19 cellular contexts compared by ENCODE assay signal in the genomic region with DNA sequence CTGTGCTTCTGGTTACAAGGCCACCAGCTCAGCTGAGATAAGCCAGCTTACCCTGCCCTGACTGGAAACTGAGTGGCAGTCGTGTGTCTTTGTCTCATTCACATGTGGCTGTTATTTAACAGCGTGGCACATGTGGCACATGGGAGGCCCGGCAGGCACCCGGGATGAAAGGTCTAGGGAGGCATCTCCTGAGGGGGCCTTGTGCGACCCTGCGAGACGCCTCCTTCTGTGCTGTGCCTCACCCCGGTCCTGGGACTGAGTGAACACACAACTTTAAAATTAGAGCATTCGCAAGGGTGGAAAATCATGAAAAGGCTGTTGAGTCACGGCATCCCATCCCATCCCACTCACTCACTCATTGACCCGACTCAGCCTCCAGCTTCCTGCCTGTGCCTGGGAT. TPM values are rescaled to one million over a fixed set of nuclear protein-coding genes. Genes with fewer than 3 reads are reported as not detected.
DNase-seq lines count a peak whose midpoint lies in the region; ATAC-seq and TF ChIP-seq lines count a peak whose summit lies in the region.
"Had no signal": no experiment of that assay in that cellular context is flagged by ENCODE, and none has a peak within 500 bp of the region (broad histone marks: within the 10 kb centered on the region; RNA-seq: fewer than 3 reads in every experiment).

No MANE protein-coding gene starts in this region.

- no peak for TF ChIP-seq CTCF in IMR-90 (conservative IDR thresholded peaks at IDR 0.05; ENCODE audit: low read depth, low read length)
- TF ChIP-seq CTCF in foreskin keratinocyte (conservative IDR thresholded peaks at IDR 0.05): no peak
- no peak for TF ChIP-seq CTCF in testis (IDR thresholded peaks at IDR 0.05)
- no peak for TF ChIP-seq CTCF in CD8-positive, alpha-beta T cell (IDR thresholded peaks at IDR 0.05)

- no peak overlapping the region for H3K4me3 ChIP-seq in IMR-90 (ENCODE audit: insufficient read depth, low read depth, low read length)
- no peak overlapping the region for H3K4me3 ChIP-seq in testis
- H3K4me3 ChIP-seq in CD8-positive, alpha-beta T cell (ENCODE audit: low read depth, low read length): no peak overlapping the region

- H3K9me1 ChIP-seq in IMR-90 (ENCODE audit: insufficient read depth, low read length): peaks cover 4% of the 10 kb centered on the region

- no peak overlapping the region for H3K18ac ChIP-seq in IMR-90 (ENCODE audit: low read depth, low read length)

- H3K4me3 Mint-ChIP-seq in activated T-helper 17 cell treated with anti-CD3 and anti-CD28 coated beads, Interleukin-2, amount 50 U/mL, for 72 hours: peak overlapping the region; percentile 0
- no peak overlapping the region for H3K4me3 Mint-ChIP-seq in CD8-positive, alpha-beta T cell
- H3K4me3 Mint-ChIP-seq in activated naive CD4-positive, alpha-beta T cell treated with anti-CD3 and anti-CD28 coated beads, Interleukin-2, amount 10 ng/mL, durations not matched to agents 7 days and 5 days: no peak overlapping the region
- H3K4me3 Mint-ChIP-seq: brain; CD4-positive, CD25-positive, alpha-beta regulatory T cell; IgD-negative memory B cell; T-helper 2 cell treated with Interferon-gamma antibody and Interleukin-4, amounts not matched to agents 5 μg/mL and 100 μg/mL, for 36 hours had no signal

- H3K4me2 ChIP-seq in IMR-90 (ENCODE audit: low read depth, low read length): no peak overlapping the region

- H2BK20ac ChIP-seq in IMR-90 (ENCODE audit: low read depth, low read length): no peak overlapping the region

- H2BK15ac ChIP-seq in IMR-90 (ENCODE audit: low read depth, low read length): no peak overlapping the region

- no peak overlapping the region for H2AK9ac ChIP-seq in IMR-90 (replicated peaks; ENCODE audit: low read depth, low read length, poor library complexity)

- H2BK120ac ChIP-seq in IMR-90 (ENCODE audit: low read depth, low read length): no peak overlapping the region

- no peaks in the 10 kb centered on the region for H3K27me3 Mint-ChIP-seq in activated T-helper 17 cell treated with anti-CD3 and anti-CD28 coated beads, Interleukin-2, amount 50 U/mL, for 72 hours
- no peaks in the 10 kb centered on the region for H3K27me3 Mint-ChIP-seq in CD8-positive, alpha-beta T cell (ENCODE audit: low read depth)
- no peaks in the 10 kb centered on the region for H3K27me3 Mint-ChIP-seq in activated naive CD4-positive, alpha-beta T cell treated with anti-CD3 and anti-CD28 coated beads, Interleukin-2, amount 10 ng/mL, durations not matched to agents 7 days and 5 days
- H3K27me3 Mint-ChIP-seq: brain; CD4-positive, CD25-positive, alpha-beta regulatory T cell; IgD-negative memory B cell had no signal

- peaks cover 3% of the 10 kb centered on the region; the same call in 1 of the 2 replicates for H3K4me1 ChIP-seq in IMR-90 (ENCODE audit: control insufficient read depth, insufficient read depth, low read length)
- peaks cover 17% of the 10 kb centered on the region for H3K4me1 ChIP-seq in foreskin keratinocyte
- no peaks in the 10 kb centered on the region for H3K4me1 ChIP-seq in testis
- H3K4me1 ChIP-seq in CD8-positive, alpha-beta T cell (ENCODE audit: insufficient read depth, low read length): peaks cover 3% of the 10 kb centered on the region

- ATAC-seq in IMR-90 (ENCODE audit: low read depth) (no peak), foreskin keratinocyte (peak; percentile 14), HG02884 (IDR thresholded peaks at IDR 0.05; ENCODE audit: unreplicated experiment) (no peak)
- peak; percentile 19 for ATAC-seq in activated T-helper 17 cell treated with anti-CD3 and anti-CD28 coated beads, Interleukin-2, amount 50 U/mL, for 72 hours (replicated peaks)
- ATAC-seq in CD8-positive, alpha-beta T cell: no peak
- ATAC-seq: SK-N-SH treated with all-trans-retinoic acid at 6 μM for 48 hours had no signal

- no peak overlapping the region for H3K4ac ChIP-seq in IMR-90 (ENCODE audit: low read depth, low read length)

- H3K56ac ChIP-seq in IMR-90 (ENCODE audit: extremely low read depth, insufficient read depth, low read length): no peak overlapping the region

- H3K27ac Mint-ChIP-seq in activated T-helper 17 cell treated with anti-CD3 and anti-CD28 coated beads, Interleukin-2, amount 50 U/mL, for 72 hours: peak overlapping the region; percentile 0
- H3K27ac Mint-ChIP-seq in CD8-positive, alpha-beta T cell: no peak overlapping the region
- no peak overlapping the region for H3K27ac Mint-ChIP-seq in activated naive CD4-positive, alpha-beta T cell treated with anti-CD3 and anti-CD28 coated beads, Interleukin-2, amount 10 ng/mL, durations not matched to agents 7 days and 5 days
- H3K27ac Mint-ChIP-seq: T-helper 2 cell treated with Interferon-gamma antibody and Interleukin-4, amounts not matched to agents 5 μg/mL and 100 μg/mL, for 36 hours had no signal

- CTCF ChIA-PET in IMR-90 (lab: Yijun Ruan, JAX): no interaction called here
- CTCF ChIA-PET in CD8-positive, alpha-beta T cell (lab: Charles Lee): no interaction called here
- CTCF ChIA-PET in activated naive CD4-positive, alpha-beta T cell treated with anti-CD3 and anti-CD28 coated beads, Interleukin-2, amount 10 ng/mL, durations not matched to agents 7 days and 5 days (lab: Charles Lee): no interaction called here

- H3K27ac ChIP-seq in IMR-90 (ENCODE audit: insufficient read depth, low read length): no peak overlapping the region
- H3K27ac ChIP-seq in foreskin keratinocyte: peak overlapping the region; percentile 72
- no peak overlapping the region for H3K27ac ChIP-seq in testis
- no peak overlapping the region for H3K27ac ChIP-seq in CD8-positive, alpha-beta T cell (ENCODE audit: low read depth, low read length)
- H3K27ac ChIP-seq: neutrophil, VCaP had no signal

- POLR2A ChIA-PET in IMR-90 (lab: Charles Lee; ENCODE audit: unreplicated experiment): no interaction called here
- POLR2A ChIA-PET in CD8-positive, alpha-beta T cell (lab: Charles Lee): no interaction called here

- H4K91ac ChIP-seq in IMR-90 (ENCODE audit: insufficient read depth, low read depth, low read length): no peak overlapping the region

- no TSS peak for BruUV-seq in IMR-90 (replicated peaks; lab: Mats Ljungman, UMichigan)

- peak; percentile 41 for DNase-seq in IMR-90
- DNase-seq in foreskin keratinocyte: no peak
- peak; percentile 49 for DNase-seq in testis
- no peak for DNase-seq in CD8-positive, alpha-beta T cell
- DNase-seq in activated naive CD4-positive, alpha-beta T cell treated with anti-CD3 and anti-CD28 coated beads, Interleukin-2, amount 10 ng/mL, durations not matched to agents 7 days and 5 days: no peak
- DNase-seq: activated effector memory CD4-positive, alpha-beta T cell treated with Interleukin-2 at 50 U/mL for 16 hours; CD4-positive, CD25-positive, alpha-beta regulatory T cell; effector CD8-positive, alpha-beta T cell; NCI-H2029 treated with DMSO at 0.1 percent for 48 hours; NCI-H226; NCI-H748 treated with DMSO at 0.1 percent for 48 hours had no signal

- no peak overlapping the region for H4K8ac ChIP-seq in IMR-90 (ENCODE audit: low read depth in 2 of 2, low read length in 2 of 2)

- no peak for TF ChIP-seq RAD21 in IMR-90 (IDR thresholded peaks at IDR 0.05; ENCODE audit: low read length)

- H3K27me3 ChIP-seq in IMR-90 (ENCODE audit: control insufficient read depth, insufficient read depth, low read length) (no peaks in the 10 kb centered on the region), foreskin keratinocyte (no peaks in the 10 kb centered on the region), testis (no peaks in the 10 kb centered on the region)
- no peaks in the 10 kb centered on the region for H3K27me3 ChIP-seq in CD8-positive, alpha-beta T cell (ENCODE audit: insufficient read depth, low read length)
- H3K27me3 ChIP-seq: neutrophil had no signal

- H3K9me3 ChIP-seq in IMR-90 (ENCODE audit: control insufficient read depth, insufficient read depth, low read length): no peaks in the 10 kb centered on the region
- H3K9me3 ChIP-seq in testis: no peaks in the 10 kb centered on the region
- H3K9me3 ChIP-seq in CD8-positive, alpha-beta T cell (ENCODE audit: low read length): no peaks in the 10 kb centered on the region
- H3K9me3 ChIP-seq: neutrophil had no signal

- dilution Hi-C loops in IMR-90 (cut with HindIII; ENCODE audit: low sequenced_read_pairs, unreplicated experiment): no loop called here

- H2AK5ac ChIP-seq in IMR-90 (ENCODE audit: low read depth, low read length): no peak overlapping the region

- no peaks in the 10 kb centered on the region for H3K9me3 Mint-ChIP-seq in activated T-helper 17 cell treated with anti-CD3 and anti-CD28 coated beads, Interleukin-2, amount 50 U/mL, for 72 hours
- no peaks in the 10 kb centered on the region for H3K9me3 Mint-ChIP-seq in CD8-positive, alpha-beta T cell
- no peaks in the 10 kb centered on the region for H3K9me3 Mint-ChIP-seq in activated naive CD4-positive, alpha-beta T cell treated with anti-CD3 and anti-CD28 coated beads, Interleukin-2, amount 10 ng/mL, durations not matched to agents 7 days and 5 days
- H3K9me3 Mint-ChIP-seq: brain; CD4-positive, CD25-positive, alpha-beta regulatory T cell; IgD-negative memory B cell; T-helper 2 cell treated with Interferon-gamma antibody and Interleukin-4, amounts not matched to agents 5 μg/mL and 100 μg/mL, for 36 hours had no signal

- H3K9ac ChIP-seq in IMR-90 (ENCODE audit: low read depth, low read length): no peak overlapping the region

- H3K79me1 ChIP-seq in IMR-90 (ENCODE audit: low read depth in 1 of 2, low read length in 2 of 2): peaks cover 22 to 77% of the 10 kb centered on the region in 2 experiments

- no CpG with 5 or more reads among the region's 11 CpGs for WGBS in IMR-90 (ENCODE audit: extremely low coverage in 2 of 2, insufficient read length in 1 of 2), 2 experiments
- WGBS in testis, 2 donors: 77 to 88% methylated on average over 7 to 11 of the region's 11 CpGs

- TF ChIP-seq POLR2A in IMR-90 (IDR thresholded peaks at IDR 0.05; ENCODE audit: low read depth, low read length): no peak
- no peak for TF ChIP-seq POLR2A in testis (IDR thresholded peaks at IDR 0.05)

- no peak overlapping the region for H3K14ac ChIP-seq in IMR-90 (replicated peaks; ENCODE audit: low read depth, low read length)

- H2BK5ac ChIP-seq in IMR-90 (ENCODE audit: low read depth, low read length, poor library complexity, severe bottlenecking): no peak overlapping the region

- H3K4me1 Mint-ChIP-seq in activated T-helper 17 cell treated with anti-CD3 and anti-CD28 coated beads, Interleukin-2, amount 50 U/mL, for 72 hours: peaks cover 38% of the 10 kb centered on the region
- H3K4me1 Mint-ChIP-seq in CD8-positive, alpha-beta T cell (ENCODE audit: low read depth): peaks cover 35% of the 10 kb centered on the region
- peaks cover 42% of the 10 kb centered on the region for H3K4me1 Mint-ChIP-seq in activated naive CD4-positive, alpha-beta T cell treated with anti-CD3 and anti-CD28 coated beads, Interleukin-2, amount 10 ng/mL, durations not matched to agents 7 days and 5 days

- in situ Hi-C loops in IMR-90 (cut with MboI; ENCODE audit: low sequenced_read_pairs): no loop called here

- intact Hi-C loops in IMR-90 (cut with micrococcal nuclease) (no loop called here), testis (cut with DNase I; ENCODE audit: low total_unique reads) (no loop called here)
- intact Hi-C loops in CD8-positive, alpha-beta T cell (cut with DNase I, micrococcal nuclease): no loop called here

- H3K36me3 ChIP-seq in IMR-90 (ENCODE audit: control insufficient read depth, insufficient read depth, low read length) (peaks cover 16% of the 10 kb centered on the region), testis (ENCODE audit: low read depth, missing control alignments) (no peaks in the 10 kb centered on the region)
- H3K36me3 ChIP-seq in CD8-positive, alpha-beta T cell (ENCODE audit: insufficient read depth, low read length): no peaks in the 10 kb centered on the region

- H4K20me1 ChIP-seq in IMR-90 (ENCODE audit: insufficient read depth, low read length): peaks cover 15% of the 10 kb centered on the region; the same call in 1 of the 2 replicates

- no peak overlapping the region for H4K5ac ChIP-seq in IMR-90 (ENCODE audit: low read depth, low read length)

- H3K23ac ChIP-seq in IMR-90 (ENCODE audit: low read depth, low read length): no peak overlapping the region

- peaks cover 97% of the 10 kb centered on the region for H3K36me3 Mint-ChIP-seq in activated T-helper 17 cell treated with anti-CD3 and anti-CD28 coated beads, Interleukin-2, amount 50 U/mL, for 72 hours (ENCODE audit: low read depth)
- H3K36me3 Mint-ChIP-seq in CD8-positive, alpha-beta T cell: peaks cover 55% of the 10 kb centered on the region
- peaks cover 55% of the 10 kb centered on the region for H3K36me3 Mint-ChIP-seq in activated naive CD4-positive, alpha-beta T cell treated with anti-CD3 and anti-CD28 coated beads, Interleukin-2, amount 10 ng/mL, durations not matched to agents 7 days and 5 days

- H2AFZ ChIP-seq in IMR-90 (replicated peaks; ENCODE audit: low read length, poor library complexity): no peak overlapping the region

RNA-seq across cellular contexts. Expression of gene ITGB1BP1, which starts 7.6 kb away (rescaled TPM):
- 48.6 and 61.1 TPM in 2 replicates for total RNA-seq in IMR-90 (2012; rRNA removed)
- 88.1 and 93.9 TPM in 2 replicates for polyA plus RNA-seq in IMR-90 (2012; rRNA removed)
- polyA plus RNA-seq in IMR-90 (2012; cell fraction: cytosol; rRNA removed): 28.5 and 49.7 TPM in 2 replicates
- 30.7 and 134 TPM in 2 replicates for polyA plus RNA-seq in IMR-90 (2012; cell fraction: nucleus; rRNA removed; ENCODE audit: low replicate concordance)
- total RNA-seq in activated T-helper 17 cell treated with anti-CD3 and anti-CD28 coated beads, Interleukin-2, amount 50 U/mL, for 72 hours: 100 to 1,000 TPM; 109 to 310 TPM
- 75.7 and 90.2 TPM in 2 replicates for total RNA-seq in foreskin keratinocyte
- polyA plus RNA-seq in foreskin keratinocyte: 154 and 195 TPM in 2 replicates
- total RNA-seq in testis: 10 to 100 TPM; 31.3 to 38.1 TPM
- polyA plus RNA-seq in testis (ENCODE audit: insufficient read depth, low read depth, low replicate concordance): 45.6 TPM
- 10 to 100 TPM; 37.2 to 38.8 TPM for total RNA-seq in CD8-positive, alpha-beta T cell

RNA-seq across cellular contexts. Expression of gene CPSF3, which starts 7.7 kb away (rescaled TPM):
- total RNA-seq in IMR-90 (2012; rRNA removed) (64.5 and 72.8 TPM in 2 replicates), foreskin keratinocyte (59.3 and 60.7 TPM in 2 replicates), testis (10 to 100 TPM; 54.4 to 72.3 TPM)
- polyA plus RNA-seq in IMR-90 (2012; rRNA removed) (24.7 and 29.2 TPM in 2 replicates), foreskin keratinocyte (34.9 and 38.9 TPM in 2 replicates), testis (ENCODE audit: insufficient read depth, low read depth, low replicate concordance) (112 TPM)
- 3.7 and 6.6 TPM in 2 replicates for polyA plus RNA-seq in IMR-90 (2012; cell fraction: cytosol; rRNA removed)
- polyA plus RNA-seq in IMR-90 (2012; cell fraction: nucleus; rRNA removed; ENCODE audit: low replicate concordance): 2.8 and 28.8 TPM in 2 replicates
- 10 to 100 TPM; 34.5 to 53.8 TPM for total RNA-seq in activated T-helper 17 cell treated with anti-CD3 and anti-CD28 coated beads, Interleukin-2, amount 50 U/mL, for 72 hours
- 10 to 100 TPM; 14.1 to 14.7 TPM for total RNA-seq in CD8-positive, alpha-beta T cell

RNA-seq across cellular contexts. Expression of gene IAH1, which starts 58.6 kb away (rescaled TPM):
- total RNA-seq in IMR-90 (2012; rRNA removed) (58.6 and 89.8 TPM in 2 replicates), foreskin keratinocyte (62.0 and 71.7 TPM in 2 replicates), testis (10 to 100 TPM; 76.3 to 86.0 TPM)
- polyA plus RNA-seq in IMR-90 (2012; rRNA removed) (74.3 and 84.5 TPM in 2 replicates), foreskin keratinocyte (78.7 and 80.7 TPM in 2 replicates), testis (ENCODE audit: insufficient read depth, low read depth, low replicate concordance) (208 TPM)
- polyA plus RNA-seq in IMR-90 (2012; cell fraction: cytosol; rRNA removed): 35.1 and 39.0 TPM in 2 replicates
- polyA plus RNA-seq in IMR-90 (2012; cell fraction: nucleus; rRNA removed; ENCODE audit: low replicate concordance): 9.4 and 49.6 TPM in 2 replicates
- 10 to 100 TPM; 61.2 to 65.1 TPM for total RNA-seq in activated T-helper 17 cell treated with anti-CD3 and anti-CD28 coated beads, Interleukin-2, amount 50 U/mL, for 72 hours
- total RNA-seq in CD8-positive, alpha-beta T cell: 10 to 100 TPM; 48.2 to 52.5 TPM

Comparison
In these comparisons a context has a peak if more than half of its experiments do, and no peak if none do; other contexts are left out.
1. ATAC-seq: peak in activated T-helper 17 cell treated with anti-CD3 and anti-CD28 coated beads, Interleukin-2, amount 50 U/mL, for 72 hours (single experiment) and foreskin keratinocyte (single experiment); none in IMR-90 (single experiment), CD8-positive, alpha-beta T cell (single experiment) and HG02884 (single experiment).
2. DNase-seq: peak in IMR-90 (single experiment) and testis (single experiment); none in foreskin keratinocyte (0 of 2), CD8-positive, alpha-beta T cell (0 of 7) and activated naive CD4-positive, alpha-beta T cell treated with anti-CD3 and anti-CD28 coated beads, Interleukin-2, amount 10 ng/mL, durations not matched to agents 7 days and 5 days (single experiment).